Comparison of ENCODE assay signal across 16 cellular contexts in the genomic region with DNA sequence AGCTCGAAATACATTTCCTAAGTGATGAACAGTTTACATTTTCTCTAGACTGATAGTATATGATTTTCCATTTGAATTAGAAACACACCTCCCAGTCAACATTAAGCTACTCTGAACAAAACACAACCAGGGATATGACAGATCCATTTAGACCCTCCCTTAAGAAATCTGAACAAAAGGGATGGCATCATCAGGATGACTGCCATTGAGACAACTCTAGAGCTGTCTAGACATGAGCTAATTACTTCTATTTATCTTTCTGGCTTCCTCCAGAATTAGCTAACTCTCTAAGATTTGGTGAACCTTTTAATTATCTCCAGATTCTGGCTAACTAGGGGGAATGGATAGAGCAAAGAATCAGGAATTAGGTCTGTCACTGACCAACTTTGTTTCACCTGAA.
DNase-seq lines count a peak whose midpoint lies in the region; ATAC-seq, FAIRE-seq and TF ChIP-seq lines count a peak whose summit lies in the region.
"Had no signal": no experiment of that assay in that cellular context is flagged by ENCODE, and none has a peak within 500 bp of the region (broad histone marks: within the 10 kb centered on the region; RNA-seq: fewer than 3 reads in every experiment).

No MANE protein-coding gene starts in this region.

- FAIRE-seq in bronchial epithelial cell (lab: Jason Lieb, UNC) = no peak
- FAIRE-seq: A204.1, D721Med, H1 had no signal

- DNase-seq in GM23248 (peak; percentile 35), bronchial epithelial cell (ENCODE audit: low read depth) (peak; percentile 39), kidney tubule cell (ENCODE audit: low spot score) (peak; percentile 70)
- DNase-seq in activated CD4-positive, alpha-beta T cell treated with anti-CD3 and anti-CD28 coated beads for 48 hours = no peak
- DNase-seq: ACHN; Caco-2; CD4-positive, alpha-beta T cell; GF-D8 had no signal

- H3K4me3 ChIP-seq in GM23248 (no peak overlapping the region), bronchial epithelial cell (ENCODE audit: low read depth, low read length) (no peak overlapping the region)
- H3K4me3 ChIP-seq: HAP-1 had no signal

- H3K4me1 ChIP-seq in GM23248 (ENCODE audit: insufficient read depth) = peaks cover 17% of the 10 kb centered on the region
- H3K4me1 ChIP-seq: HAP-1 had no signal

- no peaks in the 10 kb centered on the region for H3K79me2 ChIP-seq in GM23248 (ENCODE audit: insufficient read depth)

- no peaks in the 10 kb centered on the region for H3K27me3 ChIP-seq in GM23248 (replicated peaks; ENCODE audit: insufficient read depth)
- H3K27me3 ChIP-seq in bronchial epithelial cell (ENCODE audit: control insufficient read depth, insufficient read depth, low read length) = no peaks in the 10 kb centered on the region

- no peak overlapping the region for H3K4me2 ChIP-seq in GM23248 (ENCODE audit: unreplicated experiment)

- no peak overlapping the region for H2AFZ ChIP-seq in GM23248

- no peak for TF ChIP-seq CTCF in bronchial epithelial cell (IDR thresholded peaks at IDR 0.05; ENCODE audit: insufficient read depth, low read length, severe bottlenecking)

- no peak overlapping the region for H3K9ac ChIP-seq in GM23248

- no peaks in the 10 kb centered on the region for H3K9me3 ChIP-seq in GM23248 (ENCODE audit: low read depth)
- H3K9me3 ChIP-seq: Caco-2, HAP-1 had no signal

- in situ Hi-C loops in GM23248 (cut with MboI) = no loop called here

- no peaks in the 10 kb centered on the region for H3K36me3 ChIP-seq in GM23248 (ENCODE audit: low read depth)
- H3K36me3 ChIP-seq in bronchial epithelial cell (ENCODE audit: control insufficient read depth, insufficient read depth, low read length) = no peaks in the 10 kb centered on the region
- H3K36me3 ChIP-seq: HAP-1 had no signal

- H3K27ac ChIP-seq in GM23248 = no peak overlapping the region
- H3K27ac ChIP-seq: C4-2B, HL-60 had no signal

- no peaks in the 10 kb centered on the region for H4K20me1 ChIP-seq in GM23248 (ENCODE audit: insufficient read depth)

- no peaks in the 10 kb centered on the region for H3K9me2 ChIP-seq in GM23248 (ENCODE audit: insufficient read depth)

- ATAC-seq in GM18867 (IDR thresholded peaks at IDR 0.05; ENCODE audit: unreplicated experiment) (no peak), HG02642 (IDR thresholded peaks at IDR 0.05; ENCODE audit: poor library complexity, unreplicated experiment) (no peak)

- peaks cover 2% of the 10 kb centered on the region; the same call in 1 of the 2 replicates for H3F3A ChIP-seq in GM23248 (ENCODE audit: insufficient read depth)

- WGBS in GM23248 (ENCODE audit: low coverage in 1 of 2, low lambda C conversion rate in 2 of 2, missing lambda C conversion rate in 2 of 2), 2 experiments = 57 to 58% methylated on average over 1 of the region's 1 CpG
